ENCODE assay signal across 8 cellular contexts in genomic region chr18:46333371-46334199, GRCh38.
DNase-seq lines count a peak whose midpoint lies in the region; ATAC-seq lines count a peak whose summit lies in the region.

No MANE protein-coding gene starts in this region.

- H3K27me3 Mint-ChIP-seq in activated T-cell treated with anti-CD3 and anti-CD28 coated beads, Interleukin-2, amount 50 U/mL, for 24 hours, result peaks cover 69% of the 10 kb centered on the region

- peaks cover 22% of the 10 kb centered on the region for H3K4me1 Mint-ChIP-seq in activated T-cell treated with anti-CD3 and anti-CD28 coated beads, Interleukin-2, amount 50 U/mL, for 24 hours (ENCODE audit: low read depth)

- no peaks in the 10 kb centered on the region for H3K9me3 Mint-ChIP-seq in activated T-cell treated with anti-CD3 and anti-CD28 coated beads, Interleukin-2, amount 50 U/mL, for 24 hours

- DNase-seq in ELF-1 (ENCODE audit: low read depth, low spot score) (peak; percentile 37), NCI-H146 (lab: John Stamatoyannopoulos, UW) (peak; percentile 90), glomerular visceral epithelial cell (ENCODE audit: extremely low spot score) (peak; percentile 5), occipital lobe (lab: John Stamatoyannopoulos, UW) (peak; percentile 52), DMS114 treated with DMSO at 0.1 percent for 48 hours (lab: John Stamatoyannopoulos, UW; ENCODE audit: unreplicated experiment) (no peak)
- DNase-seq in activated T-cell treated with anti-CD3 and anti-CD28 coated beads, Interleukin-2, amount 50 U/mL, for 24 hours, result peak; percentile 48

- H3K27ac Mint-ChIP-seq in activated T-cell treated with anti-CD3 and anti-CD28 coated beads, Interleukin-2, amount 50 U/mL, for 24 hours, result no peak overlapping the region

- H3K4me3 Mint-ChIP-seq in activated T-cell treated with anti-CD3 and anti-CD28 coated beads, Interleukin-2, amount 50 U/mL, for 24 hours, result peak overlapping the region; percentile 71

- ATAC-seq in HG03039 (IDR thresholded peaks at IDR 0.05; ENCODE audit: unreplicated experiment) (no peak), GM18907 (IDR thresholded peaks at IDR 0.05; ENCODE audit: unreplicated experiment) (no peak)

- H3K36me3 Mint-ChIP-seq in activated T-cell treated with anti-CD3 and anti-CD28 coated beads, Interleukin-2, amount 50 U/mL, for 24 hours (ENCODE audit: low read depth), result no peaks in the 10 kb centered on the region
